In genomic region chr6:2770171-2770570, GRCh38 we compare ENCODE assay signal across 14 cellular contexts. TPM values are rescaled to one million over a fixed set of nuclear protein-coding genes. Genes with fewer than 3 reads are reported as not detected.
DNase-seq lines count a peak whose midpoint lies in the region; ATAC-seq and TF ChIP-seq lines count a peak whose summit lies in the region.
"Had no signal": no experiment of that assay in that cellular context is flagged by ENCODE, and none has a peak within 500 bp of the region (broad histone marks: within the 10 kb centered on the region; RNA-seq: fewer than 3 reads in every experiment).

No MANE protein-coding gene starts in this region.

- POLR2A ChIA-PET in GM10248 (lab: Yijun Ruan, JAX) = interaction anchor here (0.5 kb wide), 1 partner anchor 229 kb away, joined by 4 read pairs; no protein-coding TSS in a partner anchor

- no peaks in the 10 kb centered on the region for H3K27me3 ChIP-seq in BLaER1
- H3K27me3 ChIP-seq in HUES48 (ENCODE audit: control insufficient read depth, insufficient read depth, low read length) = no peaks in the 10 kb centered on the region
- H3K27me3 ChIP-seq: gastroesophageal sphincter had no signal

- intact Hi-C loops in sciatic nerve (cut with DNase I) = no loop called here

- CTCF ChIA-PET in GM10248 (lab: Yijun Ruan, JAX) = interaction anchor here (1.3 to 4.4 kb wide), 5 partner anchors 10 to 20 kb away, joined by 3 to 23 read pairs (median 7); partner anchors contain the start of gene MYLK4

- peaks cover 94% of the 10 kb centered on the region for H4K20me1 ChIP-seq in BLaER1

- peak overlapping the region; percentile 27; the same call in 1 of the 2 replicates for H3K4me2 ChIP-seq in BLaER1
- H3K4me2 ChIP-seq: PC-9 had no signal

- DNase-seq in dermis blood vessel endothelial cell (peak; percentile 71), lung microvascular endothelial cell (ENCODE audit: low read depth in 2 of 2) (peak; percentile 51 to 61), sciatic nerve (ENCODE audit: low spot score) (no peak), NCI-H2171 treated with DMSO at 0.1 percent for 48 hours (lab: John Stamatoyannopoulos, UW) (no peak), GM10248 (ENCODE audit: extremely low spot score) (no peak), DMS53 (lab: John Stamatoyannopoulos, UW) (no peak)
- DNase-seq: activated T-cell treated with anti-CD3 and anti-CD28 coated beads, Interleukin-2, amount 50 U/mL, for 4 hours; mesendoderm; NCI-H1436 treated with DMSO at 0.1 percent for 48 hours; PC-9 had no signal

- H3K4me1 ChIP-seq in BLaER1 (peaks cover 44% of the 10 kb centered on the region), HUES48 (ENCODE audit: control insufficient read depth, insufficient read depth, low read length) (peaks cover 38% of the 10 kb centered on the region)

- H3K9ac ChIP-seq in BLaER1 (no peak overlapping the region), HUES48 (ENCODE audit: low read depth, low read length) (no peak overlapping the region)

- no peak for ATAC-seq in sciatic nerve
- ATAC-seq: activated T-cell treated with anti-CD3 and anti-CD28 coated beads, Interleukin-2, amount 50 U/mL, for 4 hours; gastroesophageal sphincter had no signal

- no peak overlapping the region for H3K27ac ChIP-seq in BLaER1
- no peak overlapping the region for H3K27ac ChIP-seq in HUES48 (ENCODE audit: low read depth, low read length)
- H3K27ac ChIP-seq: C4-2B, gastroesophageal sphincter, PC-9 had no signal

- H3K9me3 ChIP-seq in BLaER1 (no peaks in the 10 kb centered on the region), HUES48 (ENCODE audit: control insufficient read depth, insufficient read depth, low read length) (no peaks in the 10 kb centered on the region)
- H3K9me3 ChIP-seq: gastroesophageal sphincter had no signal

- H3K36me3 ChIP-seq in BLaER1 = peaks cover 59% of the 10 kb centered on the region
- peaks cover 47% of the 10 kb centered on the region for H3K36me3 ChIP-seq in HUES48 (ENCODE audit: control insufficient read depth, insufficient read depth, low read length)

- no peak for TF ChIP-seq CTCF in GM10248 (IDR thresholded peaks at IDR 0.05; ENCODE audit: control extremely low read depth, extremely low read depth, low read depth, missing control alignments)

- H3K4me3 ChIP-seq in BLaER1 = no peak overlapping the region
- 0 out of 2 replicates have a peak overlapping the region, but pooled peaks have one; percentile 14 for H3K4me3 ChIP-seq in HUES48 (ENCODE audit: low read depth, low read length)
- H3K4me3 ChIP-seq: gastroesophageal sphincter, PC-9 had no signal

RNA-seq across cellular contexts. Expression of gene WRNIP1, which starts 5.0 kb away (rescaled TPM):
- 73.6 and 77.3 TPM in 2 replicates for total RNA-seq in dermis blood vessel endothelial cell
- total RNA-seq in lung microvascular endothelial cell = 31.2 and 42.7 TPM in 2 replicates
- total RNA-seq in sciatic nerve = 30.8 TPM

RNA-seq across cellular contexts. Expression of gene MYLK4, which starts 19.4 kb away (rescaled TPM):
- total RNA-seq in dermis blood vessel endothelial cell (0.51 and 0.65 TPM in 2 replicates), lung microvascular endothelial cell (0.40 and 0.44 TPM in 2 replicates), sciatic nerve (0.98 TPM)

Comparison
In these comparisons a context has a peak if more than half of its experiments do, and no peak if none do; other contexts are left out.
1. DNase-seq: peak in dermis blood vessel endothelial cell (single experiment) and lung microvascular endothelial cell (2 of 2); none in sciatic nerve (single experiment), NCI-H2171 treated with DMSO at 0.1 percent for 48 hours (single experiment), GM10248 (single experiment) and DMS53 (single experiment).